Comparison of ENCODE assay signal across 8 cellular contexts in the genomic region with DNA sequence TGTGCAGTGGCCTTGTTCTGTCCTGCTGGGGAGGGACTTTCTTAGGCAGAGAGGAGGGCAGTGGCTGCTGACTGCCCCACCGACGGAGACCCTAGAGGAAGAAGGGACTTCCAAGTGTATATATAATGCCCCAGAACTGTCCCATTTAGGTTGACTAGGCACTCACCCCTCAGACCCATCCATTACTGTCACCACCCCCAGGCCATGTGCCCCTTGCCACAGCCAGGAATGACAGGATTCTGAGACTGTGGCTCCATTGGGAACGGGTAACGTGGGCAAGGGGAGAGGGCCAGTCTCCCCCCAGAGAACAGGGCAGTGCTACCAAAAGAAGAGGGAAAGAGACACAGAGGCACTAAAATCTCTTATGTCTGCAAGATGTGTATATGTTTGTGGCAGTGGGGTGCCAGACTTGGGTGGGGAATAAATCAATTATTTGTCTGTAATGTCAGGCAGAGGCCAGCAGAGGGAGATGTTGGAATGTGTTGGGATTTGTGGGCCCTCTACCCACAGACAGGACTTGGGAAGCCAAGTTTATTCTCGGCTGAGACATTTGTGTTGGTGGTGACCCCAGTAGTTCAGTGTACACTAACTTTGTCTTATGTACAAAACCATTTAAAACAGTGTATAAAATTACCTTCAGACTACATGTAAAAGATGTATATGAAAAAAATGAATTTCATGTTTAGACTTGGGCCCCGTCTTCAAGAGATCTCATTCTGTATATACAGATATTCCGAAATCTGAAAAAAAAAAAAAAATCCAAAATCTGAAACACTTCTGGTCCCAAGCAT. TPM values are rescaled to one million over a fixed set of nuclear protein-coding genes. Genes with fewer than 3 reads are reported as not detected.
DNase-seq lines count a peak whose midpoint lies in the region; ATAC-seq, FAIRE-seq and TF ChIP-seq lines count a peak whose summit lies in the region.

No MANE protein-coding gene starts in this region.

- no peak overlapping the region for H3K4me2 ChIP-seq in PC-9

- no peaks in the 10 kb centered on the region for H4K20me1 ChIP-seq in PC-9 (ENCODE audit: insufficient read depth)

- H3K27ac Mint-ChIP-seq in chondrocyte (ENCODE audit: unreplicated experiment): no peak overlapping the region

- CTCF ChIA-PET in GM10248 (lab: Yijun Ruan, JAX) (interaction anchor here (0.7 to 10.9 kb wide), 16 partner anchors 9 to 80 kb away, joined by 3 to 110 read pairs (median 4); no protein-coding TSS in a partner anchor), PC-9 (lab: Charles Lee) (interaction anchor here (1.0 kb wide), 1 partner anchor 69 kb away, joined by 6 read pairs; no protein-coding TSS in a partner anchor)

- no peaks in the 10 kb centered on the region for H3K9me2 ChIP-seq in PC-9 (ENCODE audit: insufficient read depth)

- H3K9me3 ChIP-seq in PC-9 (ENCODE audit: insufficient read depth, low read depth): no peaks in the 10 kb centered on the region

- peak; percentile 68 for TF ChIP-seq CTCF in GM10248 (IDR thresholded peaks at IDR 0.05; ENCODE audit: control extremely low read depth, extremely low read depth, low read depth, missing control alignments)
- peak; percentile 98 for TF ChIP-seq CTCF in PC-9 (conservative IDR thresholded peaks at IDR 0.05)
- peak; percentile 94 for TF ChIP-seq CTCF in chondrocyte (IDR thresholded peaks at IDR 0.05)

- no peaks in the 10 kb centered on the region for H3K27me3 ChIP-seq in PC-9 (ENCODE audit: insufficient read depth, low read depth)

- no peak overlapping the region for H2AFZ ChIP-seq in PC-9

- DNase-seq in AML-193 (lab: John Stamatoyannopoulos, UW) (peak; percentile 33 to 34), GM10248 (ENCODE audit: extremely low spot score) (peak; percentile 73), HTR-8/SVneo (ENCODE audit: insufficient read length, low spot score) (peak; percentile 63), PC-9 (peak; percentile 44 to 57), chondrocyte (ENCODE audit: low spot score) (no peak), left lobe of liver (ENCODE audit: low spot score) (peak; percentile 59), superior temporal gyrus (ENCODE audit: extremely low spot score) (peak; percentile 85)

- no peaks in the 10 kb centered on the region for H3K36me3 ChIP-seq in PC-9 (ENCODE audit: low read depth)

- H3K27me3 Mint-ChIP-seq in chondrocyte (ENCODE audit: low read depth): peaks cover 39% of the 10 kb centered on the region

- H3K4me3 ChIP-seq in PC-9: no peak overlapping the region

- H3F3A ChIP-seq in PC-9 (ENCODE audit: insufficient read depth, low read depth): no peaks in the 10 kb centered on the region

- intact Hi-C loops in PC-9 (cut with micrococcal nuclease; ENCODE audit: unreplicated experiment): loop anchor here (1.0 to 5.0 kb wide), 8 partner anchors 69 to 1275 kb away; no protein-coding TSS in a partner anchor

- ATAC-seq in left lobe of liver (peak; percentile 92), HG02852 (IDR thresholded peaks at IDR 0.05; ENCODE audit: unreplicated experiment) (no peak)

- peaks cover 5% of the 10 kb centered on the region; the same call in 1 of the 2 replicates for H3K4me1 ChIP-seq in PC-9 (replicated peaks; ENCODE audit: insufficient read depth)

- peaks cover 2% of the 10 kb centered on the region for H3K36me3 Mint-ChIP-seq in chondrocyte (ENCODE audit: low read depth)

- BruUV-seq in PC-9 (replicated peaks; lab: Mats Ljungman, UMichigan): no TSS peak

- no peak overlapping the region for H3K4me3 Mint-ChIP-seq in chondrocyte (ENCODE audit: unreplicated experiment)

- no peaks in the 10 kb centered on the region for H3K79me2 ChIP-seq in PC-9 (ENCODE audit: low read depth)

- H3K27ac ChIP-seq in PC-9: no peak overlapping the region

- H3K4me1 Mint-ChIP-seq in chondrocyte (ENCODE audit: low read depth): peaks cover 9% of the 10 kb centered on the region

- FAIRE-seq in HTR-8/SVneo (lab: Jason Lieb, UNC): peak; percentile 48

- POLR2A ChIA-PET in GM10248 (lab: Yijun Ruan, JAX): no interaction called here
- POLR2A ChIA-PET in PC-9 (lab: Charles Lee; ENCODE audit: unreplicated experiment): no interaction called here

- peaks cover 8% of the 10 kb centered on the region for H3K9me3 Mint-ChIP-seq in chondrocyte (ENCODE audit: low read depth)

RNA-seq across cellular contexts. Expression of a gene that starts 24.0 kb away (rescaled TPM):
- total RNA-seq in PC-9 (2021): 1.2 TPM in 2 replicates
- 0.36 to 1.1 TPM (median 0.77 TPM) in 3 replicates for total RNA-seq in chondrocyte
- 85.7 TPM for total RNA-seq in left lobe of liver

RNA-seq across cellular contexts. Expression of a gene that starts 40.8 kb away (rescaled TPM):
- total RNA-seq in PC-9 (2021): 128 and 265 TPM in 2 replicates
- total RNA-seq in chondrocyte: 72.9 to 73.8 TPM (median 73.8 TPM) in 3 replicates
- 194 TPM for total RNA-seq in left lobe of liver

RNA-seq across cellular contexts. Expression of a gene that starts 41.0 kb away (rescaled TPM):
- total RNA-seq in PC-9 (2021): 11.5 and 12.7 TPM in 2 replicates
- 9.6 to 13.6 TPM (median 11.0 TPM) in 3 replicates for total RNA-seq in chondrocyte
- 3.0 TPM for total RNA-seq in left lobe of liver

Comparison
In these comparisons a context has a peak if more than half of its experiments do, and no peak if none do; other contexts are left out.
1. RNA of a gene that starts 24.0 kb away (total RNA-seq): 85.7 TPM in left lobe of liver (single experiment); 1.2 TPM in PC-9 and 0.36 to 1.1 TPM in chondrocyte; every median in the first group is over 10 times any median in the second.
2. Peak in every context shown above with its lines, with median percentiles within 50 percentile points of each other: CTCF ChIP-seq.